In the genomic region with DNA sequence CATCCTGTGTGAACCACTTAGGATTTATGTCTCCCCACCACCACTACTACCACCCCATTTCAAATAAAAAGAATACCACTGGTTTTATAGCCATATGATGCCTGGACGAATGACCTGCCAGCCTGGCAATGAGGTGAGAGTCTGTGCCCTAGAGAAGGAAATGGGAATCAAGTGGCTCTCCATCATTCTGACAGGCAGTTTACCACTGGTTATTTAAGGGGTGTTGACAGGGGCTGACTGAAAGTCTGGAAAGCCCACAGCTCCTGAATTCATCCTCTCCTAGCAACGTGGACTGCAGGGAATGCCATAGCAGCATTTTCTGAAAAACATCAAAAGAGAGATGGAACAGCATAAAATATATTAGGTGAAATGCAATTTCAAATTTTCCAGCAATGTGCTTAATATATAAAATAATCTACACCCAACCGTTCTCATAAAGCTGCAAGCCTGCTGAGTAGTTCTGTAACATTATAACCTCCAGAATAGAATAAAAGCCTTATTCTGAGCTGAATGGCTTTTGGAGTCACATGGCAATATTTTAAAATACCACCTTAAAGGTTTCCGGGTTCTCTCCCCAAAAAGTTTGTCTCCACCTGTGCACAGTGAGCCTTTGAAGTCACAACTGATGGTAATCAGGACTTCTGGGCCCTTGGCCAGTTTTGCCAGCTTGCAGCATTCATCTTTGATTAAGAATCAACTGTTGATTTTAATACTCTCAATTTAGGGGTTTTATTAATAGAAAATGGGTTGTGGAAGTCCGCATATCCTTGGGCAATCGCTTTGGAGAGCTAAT, we compare ENCODE assay signal across 12 cellular contexts.
"Had no signal": no experiment of that assay in that cellular context is flagged by ENCODE, and none has a peak within 500 bp of the region (broad histone marks: within the 10 kb centered on the region; RNA-seq: fewer than 3 reads in every experiment).

No MANE protein-coding gene starts in this region.

- DNase-seq: activated CD4-positive, alpha-beta T cell treated with anti-CD3 and anti-CD28 coated beads, Interleukin-2, amount 10 ng/mL, durations not matched to agents 7 days and 5 days; activated CD8-positive, alpha-beta memory T cell treated with anti-CD3 and anti-CD28 coated beads, Interleukin-2, amount 50 U/mL, for 4 hours; activated naive CD4-positive, alpha-beta T cell treated with anti-CD3 and anti-CD28 coated beads for 36 hours; activated T-cell treated with anti-CD3 and anti-CD28 coated beads, Interleukin-2, amount 50 U/mL, for 4 hours; head of caudate nucleus; stimulated activated naive B cell treated with anti-CD40 and anti-IgM and Interleukin-4, amounts not matched to agents 10 μg/mL and 1 μg/mL and 100 μg/mL, for 72 hours; upper lobe of right lung had no signal

- H3K27me3 Mint-ChIP-seq: activated CD4-positive, alpha-beta T cell treated with anti-CD3 and anti-CD28 coated beads, Interleukin-2, amount 10 ng/mL, durations not matched to agents 7 days and 5 days; progenitor cell of endocrine pancreas had no signal

- H3K9me3 Mint-ChIP-seq: activated CD4-positive, alpha-beta T cell treated with anti-CD3 and anti-CD28 coated beads, Interleukin-2, amount 10 ng/mL, durations not matched to agents 7 days and 5 days; activated naive CD4-positive, alpha-beta T cell treated with anti-CD3 and anti-CD28 coated beads for 36 hours; activated T-cell treated with anti-CD3 and anti-CD28 coated beads, Interleukin-2, amount 50 U/mL, for 4 hours had no signal

- H3K27ac Mint-ChIP-seq: activated CD4-positive, alpha-beta T cell treated with anti-CD3 and anti-CD28 coated beads, Interleukin-2, amount 10 ng/mL, durations not matched to agents 7 days and 5 days; activated naive CD4-positive, alpha-beta T cell treated with anti-CD3 and anti-CD28 coated beads for 36 hours; neural progenitor cell; progenitor cell of endocrine pancreas; stimulated activated naive B cell treated with anti-CD40 and anti-IgM and Interleukin-4, amounts not matched to agents 10 μg/mL and 1 μg/mL and 100 μg/mL, for 72 hours had no signal

- ATAC-seq: activated CD4-positive, CD25-positive, alpha-beta regulatory T cell treated with anti-CD3 and anti-CD28 coated beads, Interleukin-2, amount 50 U/mL, for 24 hours; activated T-cell treated with anti-CD3 and anti-CD28 coated beads, Interleukin-2, amount 50 U/mL, for 4 hours; body of pancreas; left lobe of liver; stimulated activated naive B cell treated with anti-CD40 and anti-IgM and Interleukin-4, amounts not matched to agents 10 μg/mL and 1 μg/mL and 100 μg/mL, for 72 hours; upper lobe of right lung had no signal

- H3K4me3 Mint-ChIP-seq: activated CD4-positive, alpha-beta T cell treated with anti-CD3 and anti-CD28 coated beads, Interleukin-2, amount 10 ng/mL, durations not matched to agents 7 days and 5 days; activated naive CD4-positive, alpha-beta T cell treated with anti-CD3 and anti-CD28 coated beads for 36 hours; activated T-cell treated with anti-CD3 and anti-CD28 coated beads, Interleukin-2, amount 50 U/mL, for 4 hours; neural progenitor cell; stimulated activated naive B cell treated with anti-CD40 and anti-IgM and Interleukin-4, amounts not matched to agents 10 μg/mL and 1 μg/mL and 100 μg/mL, for 72 hours had no signal

- H3K4me1 Mint-ChIP-seq: activated CD4-positive, alpha-beta T cell treated with anti-CD3 and anti-CD28 coated beads, Interleukin-2, amount 10 ng/mL, durations not matched to agents 7 days and 5 days; stimulated activated naive B cell treated with anti-CD40 and anti-IgM and Interleukin-4, amounts not matched to agents 10 μg/mL and 1 μg/mL and 100 μg/mL, for 72 hours had no signal
